Comparison of ENCODE assay signal across 9 cellular contexts in genomic region chr17:48456584-48456983, GRCh38. TPM values are rescaled to one million over a fixed set of nuclear protein-coding genes. Genes with fewer than 3 reads are reported as not detected.
DNase-seq lines count a peak whose midpoint lies in the region; ATAC-seq, FAIRE-seq and TF ChIP-seq lines count a peak whose summit lies in the region.
"Had no signal": no experiment of that assay in that cellular context is flagged by ENCODE, and none has a peak within 500 bp of the region (broad histone marks: within the 10 kb centered on the region; RNA-seq: fewer than 3 reads in every experiment).

No MANE protein-coding gene starts in this region.

- no peak for TF ChIP-seq CTCF in kidney (IDR thresholded peaks at IDR 0.05; ENCODE audit: borderline replicate concordance, extremely low read depth, insufficient read depth)

- no peaks in the 10 kb centered on the region for H3K9me3 Mint-ChIP-seq in CD4-positive, CD25-positive, alpha-beta regulatory T cell
- no peaks in the 10 kb centered on the region for H3K9me3 Mint-ChIP-seq in activated CD4-positive, alpha-beta memory T cell treated with anti-CD3 and anti-CD28 coated beads, Interleukin-2, amount 10 ng/mL, durations not matched to agents 7 days and 5 days

- peak overlapping the region; percentile 56 for H3K4me3 ChIP-seq in CD4-positive, CD25-positive, alpha-beta regulatory T cell (ENCODE audit: low read depth, low read length)
- H3K4me3 ChIP-seq in kidney (ENCODE audit: low read length in 2 of 2) = peak overlapping the region in 1 of 2 donors; percentile 49
- H3K4me3 ChIP-seq: thoracic aorta had no signal

- peak in 1 of 3 donors; percentile 34 for DNase-seq in CD4-positive, CD25-positive, alpha-beta regulatory T cell
- DNase-seq in HPDE6-E6E7 (ENCODE audit: extremely low spot score) (peak; percentile 57), islet precursor cell (peak; percentile 86), NCI-H1417 treated with DMSO at 0.1 percent for 48 hours (lab: John Stamatoyannopoulos, UW) (no peak), DMS79 (lab: John Stamatoyannopoulos, UW) (no peak), kidney (no peak)
- DNase-seq in activated CD4-positive, alpha-beta memory T cell treated with anti-CD3 and anti-CD28 coated beads, Interleukin-2, amount 10 ng/mL, durations not matched to agents 7 days and 5 days = peak; percentile 53

- H3K9ac ChIP-seq in kidney (ENCODE audit: low read length in 2 of 2) = peak overlapping the region in 1 of 2 donors; percentile 12

- no peaks in the 10 kb centered on the region for H3K27me3 ChIP-seq in CD4-positive, CD25-positive, alpha-beta regulatory T cell (ENCODE audit: control insufficient read depth, insufficient read depth, low read length)

- peaks cover 35 to 72% (median 46%) of the 10 kb centered on the region in 4 donors for H3K4me1 Mint-ChIP-seq in CD4-positive, CD25-positive, alpha-beta regulatory T cell
- peaks cover 81% of the 10 kb centered on the region for H3K4me1 Mint-ChIP-seq in activated CD4-positive, alpha-beta memory T cell treated with anti-CD3 and anti-CD28 coated beads, Interleukin-2, amount 10 ng/mL, durations not matched to agents 7 days and 5 days

- H3K27ac Mint-ChIP-seq in CD4-positive, CD25-positive, alpha-beta regulatory T cell = peak overlapping the region; percentile 27 to 71 (median 57)
- H3K27ac Mint-ChIP-seq in activated CD4-positive, alpha-beta memory T cell treated with anti-CD3 and anti-CD28 coated beads, Interleukin-2, amount 10 ng/mL, durations not matched to agents 7 days and 5 days = peak overlapping the region; percentile 9

- no peak overlapping the region for H3K27ac ChIP-seq in CD4-positive, CD25-positive, alpha-beta regulatory T cell (ENCODE audit: insufficient read depth, low read length, poor library complexity, severe bottlenecking)
- no peak overlapping the region for H3K27ac ChIP-seq in kidney (ENCODE audit: low read depth in 2 of 2, low read length in 2 of 2)
- H3K27ac ChIP-seq: thoracic aorta had no signal

- H3K36me3 Mint-ChIP-seq in CD4-positive, CD25-positive, alpha-beta regulatory T cell = no peaks in the 10 kb centered on the region
- H3K36me3 Mint-ChIP-seq in activated CD4-positive, alpha-beta memory T cell treated with anti-CD3 and anti-CD28 coated beads, Interleukin-2, amount 10 ng/mL, durations not matched to agents 7 days and 5 days (ENCODE audit: low read depth) = peaks cover 14% of the 10 kb centered on the region

- CTCF ChIA-PET in activated CD4-positive, alpha-beta memory T cell treated with anti-CD3 and anti-CD28 coated beads, Interleukin-2, amount 10 ng/mL, durations not matched to agents 7 days and 5 days (lab: Charles Lee) = interaction anchor here (1.0 to 2.3 kb wide), 21 partner anchors 8 to 137 kb away, joined by 3 to 10 read pairs (median 4); partner anchors contain the start of gene HOXB5

- H3K4me3 Mint-ChIP-seq in CD4-positive, CD25-positive, alpha-beta regulatory T cell = peak overlapping the region; percentile 52 to 80 (median 61)
- H3K4me3 Mint-ChIP-seq in activated CD4-positive, alpha-beta memory T cell treated with anti-CD3 and anti-CD28 coated beads, Interleukin-2, amount 10 ng/mL, durations not matched to agents 7 days and 5 days = peak overlapping the region; percentile 43

- ATAC-seq in CD4-positive, CD25-positive, alpha-beta regulatory T cell (ENCODE audit: low read depth in 2 of 2) = no peak
- no peak for ATAC-seq in HG02852 (IDR thresholded peaks at IDR 0.05; ENCODE audit: unreplicated experiment)

- no peaks in the 10 kb centered on the region for H3K36me3 ChIP-seq in CD4-positive, CD25-positive, alpha-beta regulatory T cell (ENCODE audit: control insufficient read depth, insufficient read depth, low read length)
- no peaks in the 10 kb centered on the region for H3K36me3 ChIP-seq in kidney (ENCODE audit: control insufficient read depth in 1 of 2, insufficient read depth in 2 of 2, low read length in 2 of 2)
- H3K36me3 ChIP-seq: thoracic aorta had no signal

- H3K27me3 Mint-ChIP-seq in CD4-positive, CD25-positive, alpha-beta regulatory T cell = no peaks in the 10 kb centered on the region
- H3K27me3 Mint-ChIP-seq in activated CD4-positive, alpha-beta memory T cell treated with anti-CD3 and anti-CD28 coated beads, Interleukin-2, amount 10 ng/mL, durations not matched to agents 7 days and 5 days = no peaks in the 10 kb centered on the region

- peaks cover 68% of the 10 kb centered on the region for H3K4me1 ChIP-seq in CD4-positive, CD25-positive, alpha-beta regulatory T cell (ENCODE audit: control insufficient read depth, insufficient read depth, low read length, poor library complexity, severe bottlenecking)
- H3K4me1 ChIP-seq in kidney (ENCODE audit: control insufficient read depth in 1 of 2, insufficient read depth in 1 of 2, low read depth in 1 of 2, low read length in 2 of 2) = peaks cover 0 to 2% of the 10 kb centered on the region in 2 donors

- no peak for FAIRE-seq in kidney (lab: Jason Lieb, UNC)

- H3K9me3 ChIP-seq in CD4-positive, CD25-positive, alpha-beta regulatory T cell (ENCODE audit: control insufficient read depth in 2 of 2, low read length in 2 of 2) = no peaks in the 10 kb centered on the region
- H3K9me3 ChIP-seq in kidney (ENCODE audit: control insufficient read depth in 1 of 2, low read length in 2 of 2) = no peaks in the 10 kb centered on the region
- H3K9me3 ChIP-seq: thoracic aorta had no signal

- intact Hi-C loops in kidney (cut with DNase I) = loop anchor here (10.0 kb wide), 1 partner anchor 112 kb away; no protein-coding TSS in a partner anchor

- POLR2A ChIA-PET in activated CD4-positive, alpha-beta memory T cell treated with anti-CD3 and anti-CD28 coated beads, Interleukin-2, amount 10 ng/mL, durations not matched to agents 7 days and 5 days (lab: Charles Lee) = interaction anchor here (0.8 to 7.6 kb wide), 11 partner anchors 15 to 131 kb away, joined by 3 to 138 read pairs (median 4); partner anchors contain the start of gene SKAP1

RNA-seq across cellular contexts. Expression of gene SKAP1, which starts 26.6 kb away (rescaled TPM):
- total RNA-seq in CD4-positive, CD25-positive, alpha-beta regulatory T cell = 196 TPM
- polyA plus RNA-seq in CD4-positive, CD25-positive, alpha-beta regulatory T cell = 100 to 1,000 TPM; 348 to 554 (median 391) TPM
- total RNA-seq in activated CD4-positive, alpha-beta memory T cell treated with anti-CD3 and anti-CD28 coated beads, Interleukin-2, amount 10 ng/mL, durations not matched to agents 7 days and 5 days = 100 to 1,000 TPM; 132 to 133 TPM
- total RNA-seq in kidney = 34.8 TPM
- 42.6 TPM for polyA plus RNA-seq in kidney (ENCODE audit: insufficient read depth, low read depth, low replicate concordance)

Comparison
In these comparisons a context has a peak if more than half of its experiments do, and no peak if none do; other contexts are left out.
1. DNase-seq: peak in HPDE6-E6E7 (single experiment), activated CD4-positive, alpha-beta memory T cell treated with anti-CD3 and anti-CD28 coated beads, Interleukin-2, amount 10 ng/mL, durations not matched to agents 7 days and 5 days (single experiment) and islet precursor cell (single experiment); none in NCI-H1417 treated with DMSO at 0.1 percent for 48 hours (single experiment), DMS79 (single experiment) and kidney (single experiment).